ENCODE assay signal across 17 cellular contexts in the genomic region with DNA sequence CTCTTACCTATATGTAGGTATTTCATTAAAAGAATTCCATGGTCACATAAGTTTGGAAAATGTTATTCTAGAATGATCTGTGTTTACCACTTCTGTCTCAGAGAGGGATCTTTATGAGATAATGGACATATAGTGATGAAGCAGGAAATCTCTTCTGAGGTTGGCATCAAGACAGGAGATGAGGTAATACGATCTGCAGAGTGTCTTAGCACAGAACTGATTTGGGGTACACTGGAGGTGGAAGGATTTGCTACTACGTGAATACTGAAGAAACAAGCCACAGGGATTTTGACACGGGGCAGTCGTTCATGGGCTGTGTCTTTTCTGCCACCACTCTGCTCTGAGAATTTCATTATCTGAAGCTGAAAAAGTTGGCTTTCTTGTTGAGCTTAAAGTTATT. TPM values are rescaled to one million over a fixed set of nuclear protein-coding genes. Genes with fewer than 3 reads are reported as not detected.
DNase-seq lines count a peak whose midpoint lies in the region; ATAC-seq, FAIRE-seq and TF ChIP-seq lines count a peak whose summit lies in the region.
"Had no signal": no experiment of that assay in that cellular context is flagged by ENCODE, and none has a peak within 500 bp of the region (broad histone marks: within the 10 kb centered on the region; RNA-seq: fewer than 3 reads in every experiment).

No MANE protein-coding gene starts in this region.

- peak; percentile 44 for ATAC-seq in CD8-positive, alpha-beta T cell
- ATAC-seq in GM21576 (IDR thresholded peaks at IDR 0.05; ENCODE audit: unreplicated experiment) (no peak), HG02852 (IDR thresholded peaks at IDR 0.05; ENCODE audit: unreplicated experiment) (no peak)

- no peak for FAIRE-seq in bronchial epithelial cell (lab: Jason Lieb, UNC)

- peaks cover 88% of the 10 kb centered on the region for H4K20me1 ChIP-seq in Loucy (ENCODE audit: insufficient read depth, low read length, poor library complexity, severe bottlenecking)

- no peak for DNase-seq in CD8-positive, alpha-beta T cell
- DNase-seq in bronchial epithelial cell (ENCODE audit: low read depth) (peak; percentile 8), mesothelial cell of epicardium (ENCODE audit: low spot score in 2 of 2, unreplicated experiment in 2 of 2) (no peak), SW 1271 (lab: John Stamatoyannopoulos, UW) (no peak), DMS153 (lab: John Stamatoyannopoulos, UW) (no peak)
- DNase-seq: activated CD4-positive, alpha-beta T cell treated with anti-CD3 and anti-CD28 coated beads, Interleukin-2, amount 50 U/mL, for 48 hours; activated naive CD4-positive, alpha-beta T cell treated with anti-CD3 and anti-CD28 coated beads for 36 hours; Calu3; effector CD4-positive, alpha-beta T cell; hippocampal formation; mammary epithelial cell; NCI-H1436; retina; substantia nigra had no signal

- peaks cover 40% of the 10 kb centered on the region for H3K36me3 Mint-ChIP-seq in CD8-positive, alpha-beta T cell
- H3K36me3 Mint-ChIP-seq in mesothelial cell of epicardium: peaks cover 6% of the 10 kb centered on the region

- H3K4me3 ChIP-seq in CD8-positive, alpha-beta T cell (ENCODE audit: low read depth, low read length): no peak overlapping the region
- H3K4me3 ChIP-seq in Loucy (ENCODE audit: low read length, poor library complexity, severe bottlenecking) (peak overlapping the region; percentile 40), bronchial epithelial cell (ENCODE audit: low read depth, low read length) (no peak overlapping the region)

- H3K4me1 Mint-ChIP-seq in CD8-positive, alpha-beta T cell (ENCODE audit: low read depth): peaks cover 64% of the 10 kb centered on the region
- peaks cover 25% of the 10 kb centered on the region for H3K4me1 Mint-ChIP-seq in mesothelial cell of epicardium

- peak overlapping the region; percentile 77 for H3K4me2 ChIP-seq in Loucy (ENCODE audit: low read depth, low read length, poor library complexity, severe bottlenecking)

- H3K27me3 ChIP-seq in CD8-positive, alpha-beta T cell (ENCODE audit: insufficient read depth, low read length): no peaks in the 10 kb centered on the region
- no peaks in the 10 kb centered on the region for H3K27me3 ChIP-seq in Loucy (ENCODE audit: insufficient read depth, low read length, poor library complexity, severe bottlenecking)
- no peaks in the 10 kb centered on the region for H3K27me3 ChIP-seq in bronchial epithelial cell (ENCODE audit: control insufficient read depth, insufficient read depth, low read length)

- H3K79me2 ChIP-seq in Loucy (ENCODE audit: insufficient read depth, low read length): peaks cover 100% of the 10 kb centered on the region

- H3K9me3 Mint-ChIP-seq in CD8-positive, alpha-beta T cell: no peaks in the 10 kb centered on the region
- H3K9me3 Mint-ChIP-seq in mesothelial cell of epicardium: no peaks in the 10 kb centered on the region
- H3K9me3 Mint-ChIP-seq: activated naive CD4-positive, alpha-beta T cell treated with anti-CD3 and anti-CD28 coated beads for 36 hours had no signal

- H3K4me3 Mint-ChIP-seq in CD8-positive, alpha-beta T cell: no peak overlapping the region
- no peak overlapping the region for H3K4me3 Mint-ChIP-seq in mesothelial cell of epicardium
- H3K4me3 Mint-ChIP-seq: activated naive CD4-positive, alpha-beta T cell treated with anti-CD3 and anti-CD28 coated beads for 36 hours had no signal

- no peak overlapping the region for H2AFZ ChIP-seq in Loucy (ENCODE audit: low read length)

- no peaks in the 10 kb centered on the region for H3K36me3 ChIP-seq in CD8-positive, alpha-beta T cell (ENCODE audit: insufficient read depth, low read length)
- H3K36me3 ChIP-seq in Loucy (ENCODE audit: insufficient read depth, low read length) (peaks cover 23% of the 10 kb centered on the region), bronchial epithelial cell (ENCODE audit: control insufficient read depth, insufficient read depth, low read length) (peaks cover 2% of the 10 kb centered on the region)

- no peak overlapping the region for H3K9ac ChIP-seq in Loucy (ENCODE audit: low read depth, low read length, poor library complexity, severe bottlenecking)

- TF ChIP-seq CTCF in CD8-positive, alpha-beta T cell (IDR thresholded peaks at IDR 0.05): no peak
- no peak for TF ChIP-seq CTCF in Loucy (conservative IDR thresholded peaks at IDR 0.05; ENCODE audit: low read length)
- TF ChIP-seq CTCF in bronchial epithelial cell (IDR thresholded peaks at IDR 0.05; ENCODE audit: insufficient read depth, low read length, severe bottlenecking): no peak
- no peak for TF ChIP-seq CTCF in mesothelial cell of epicardium (IDR thresholded peaks at IDR 0.05; ENCODE audit: unreplicated experiment)

- POLR2A ChIA-PET in CD8-positive, alpha-beta T cell (lab: Charles Lee): interaction anchor here (0.6 to 1.0 kb wide), 2 partner anchors 57 to 495 kb away, joined by 3 read pairs; no protein-coding TSS in a partner anchor

- intact Hi-C loops in CD8-positive, alpha-beta T cell (cut with DNase I, micrococcal nuclease): no loop called here

- no peaks in the 10 kb centered on the region for H3K27me3 Mint-ChIP-seq in CD8-positive, alpha-beta T cell (ENCODE audit: low read depth)
- H3K27me3 Mint-ChIP-seq in mesothelial cell of epicardium (ENCODE audit: low read depth): no peaks in the 10 kb centered on the region

- CTCF ChIA-PET in CD8-positive, alpha-beta T cell (lab: Charles Lee): interaction anchor here (0.7 to 1.4 kb wide), 2 partner anchors 16 to 65 kb away, joined by 3 to 4 read pairs; no protein-coding TSS in a partner anchor

- no peaks in the 10 kb centered on the region for H3K9me3 ChIP-seq in CD8-positive, alpha-beta T cell (ENCODE audit: low read length)
- no peaks in the 10 kb centered on the region for H3K9me3 ChIP-seq in Loucy (ENCODE audit: insufficient read depth, low read depth, low read length)

- no peaks in the 10 kb centered on the region for H3K9me2 ChIP-seq in Loucy (replicated peaks; ENCODE audit: low read depth, low read length)

- H3K4me1 ChIP-seq in CD8-positive, alpha-beta T cell (ENCODE audit: insufficient read depth, low read length): peaks cover 40% of the 10 kb centered on the region
- H3K4me1 ChIP-seq in Loucy (ENCODE audit: insufficient read depth, low read length, poor library complexity, severe bottlenecking): peaks cover 58% of the 10 kb centered on the region

- H3K27ac Mint-ChIP-seq in CD8-positive, alpha-beta T cell: peak overlapping the region; percentile 46
- peak overlapping the region; percentile 71 for H3K27ac Mint-ChIP-seq in mesothelial cell of epicardium
- H3K27ac Mint-ChIP-seq: activated naive CD4-positive, alpha-beta T cell treated with anti-CD3 and anti-CD28 coated beads for 36 hours had no signal

- H3K27ac ChIP-seq in CD8-positive, alpha-beta T cell (ENCODE audit: low read depth, low read length): no peak overlapping the region

- no peaks in the 10 kb centered on the region for H3F3A ChIP-seq in Loucy (ENCODE audit: low read depth)

RNA-seq across cellular contexts. Expression of a gene that starts 5.5 kb away (rescaled TPM):
- 10 to 100 TPM; 52.3 to 58.6 TPM for total RNA-seq in CD8-positive, alpha-beta T cell
- total RNA-seq in bronchial epithelial cell (101 and 121 TPM in 2 replicates), mesothelial cell of epicardium (69.3 to 82.6 TPM (median 74.6 TPM) in 3 replicates)

RNA-seq across cellular contexts. Expression of a gene that starts 46.1 kb away (rescaled TPM):
- 1 to 10 TPM; 5.6 TPM for total RNA-seq in CD8-positive, alpha-beta T cell
- total RNA-seq in bronchial epithelial cell (1.1 and 1.5 TPM in 2 replicates), mesothelial cell of epicardium (15.9 to 19.6 TPM (median 18.5 TPM) in 3 replicates)
- total RNA-seq: Calu3 had no signal
